Comparison of ENCODE assay signal across 8 cellular contexts in the genomic region with DNA sequence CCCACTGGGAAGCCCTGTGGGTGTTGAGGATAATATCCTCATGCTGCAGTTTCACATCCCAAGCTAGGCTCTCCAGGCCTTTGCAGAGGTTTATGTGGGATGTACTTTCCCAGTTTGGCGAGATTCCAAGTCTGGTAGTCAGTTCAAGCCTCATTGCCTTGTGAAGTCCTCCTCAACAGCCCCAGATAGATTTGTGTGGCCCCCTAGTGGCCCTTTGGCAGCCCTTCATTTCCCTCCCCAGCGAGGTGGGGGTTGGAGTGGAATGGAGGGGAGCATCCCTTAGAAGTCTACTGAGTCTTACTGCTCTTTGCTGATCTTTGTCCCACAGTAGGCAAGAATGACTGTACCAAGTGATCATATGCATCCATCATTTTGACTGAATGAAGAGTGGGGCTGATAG.
A peak's percentile ranks its signal among the peaks of the same experiment; 100 is the strongest.
DNase-seq lines count a peak whose midpoint lies in the region; ATAC-seq and TF ChIP-seq lines count a peak whose summit lies in the region.

No MANE protein-coding gene starts in this region.

- in situ Hi-C loops in gastrocnemius medialis (cut with MboI; ENCODE audit: low sequenced_read_pairs in 4 of 4) = no loop called here

- no peak overlapping the region for H3K27ac Mint-ChIP-seq in stimulated activated naive CD8-positive, alpha-beta T cell treated with anti-CD3 and anti-CD28 coated beads, Interleukin-15, amount 100 ng/mL, for 72 hours

- TF ChIP-seq POLR2A in gastrocnemius medialis (IDR thresholded peaks at IDR 0.05) = no peak

- H3K36me3 ChIP-seq in gastrocnemius medialis = no peaks in the 10 kb centered on the region

- H3K9me3 ChIP-seq in gastrocnemius medialis = no peaks in the 10 kb centered on the region

- DNase-seq in stimulated activated naive CD8-positive, alpha-beta T cell treated with anti-CD3 and anti-CD28 coated beads, Interleukin-15, Interleukin-2, amounts not matched to agents 100 U/mL and 50 U/mL, for 24 hours = peak; percentile 6
- no peak for DNase-seq in stimulated activated naive CD8-positive, alpha-beta T cell treated with anti-CD3 and anti-CD28 coated beads, Interleukin-15, amount 100 ng/mL, for 72 hours
- peak; percentile 48 for DNase-seq in RPMI8226
- DNase-seq in fibroblast of villous mesenchyme (ENCODE audit: low read depth) = peak; percentile 94
- peak; percentile 82 for DNase-seq in putamen (ENCODE audit: low spot score)
- DNase-seq in gastrocnemius medialis = no peak
- DNase-seq in NOMO-1 treated with dmso at 0.1 percent for 144 hours (lab: John Stamatoyannopoulos, UW; ENCODE audit: unreplicated experiment) = no peak

- peak; percentile 94 for TF ChIP-seq CTCF in fibroblast of villous mesenchyme (IDR thresholded peaks at IDR 0.05; ENCODE audit: insufficient read depth, low read depth, low read length)
- TF ChIP-seq CTCF in gastrocnemius medialis (IDR thresholded peaks at IDR 0.05 in 4 of 5, conservative IDR thresholded peaks at IDR 0.05 in 1 of 5) = peak in 2 of 5 experiments; percentile 11 to 44

- peaks cover 16 to 25% of the 10 kb centered on the region in 2 donors for H3K9me3 Mint-ChIP-seq in stimulated activated naive CD8-positive, alpha-beta T cell treated with anti-CD3 and anti-CD28 coated beads, Interleukin-15, amount 100 ng/mL, for 72 hours

- H3K4me3 ChIP-seq in fibroblast of villous mesenchyme (ENCODE audit: low read depth, low read length) (no peak overlapping the region), gastrocnemius medialis (no peak overlapping the region)

- ATAC-seq in stimulated activated naive CD8-positive, alpha-beta T cell treated with anti-CD3 and anti-CD28 coated beads, Interleukin-15, Interleukin-2, amounts not matched to agents 100 U/mL and 50 U/mL, for 24 hours = no peak
- ATAC-seq in stimulated activated naive CD8-positive, alpha-beta T cell treated with anti-CD3 and anti-CD28 coated beads, Interleukin-15, amount 100 ng/mL, for 72 hours = no peak
- ATAC-seq in gastrocnemius medialis = no peak
- no peak for ATAC-seq in HG02840 (IDR thresholded peaks at IDR 0.05; ENCODE audit: low FRiP score, unreplicated experiment)

- intact Hi-C loops in gastrocnemius medialis (cut with DNase I; ENCODE audit: low total_unique reads) = no loop called here

- H3K27me3 ChIP-seq in gastrocnemius medialis = no peaks in the 10 kb centered on the region

- H3K27me3 Mint-ChIP-seq in stimulated activated naive CD8-positive, alpha-beta T cell treated with anti-CD3 and anti-CD28 coated beads, Interleukin-15, amount 100 ng/mL, for 72 hours = no peaks in the 10 kb centered on the region

- H3K4me1 ChIP-seq in gastrocnemius medialis = no peaks in the 10 kb centered on the region

- H3K4me3 Mint-ChIP-seq in stimulated activated naive CD8-positive, alpha-beta T cell treated with anti-CD3 and anti-CD28 coated beads, Interleukin-15, amount 100 ng/mL, for 72 hours = no peak overlapping the region

- H3K27ac ChIP-seq in gastrocnemius medialis = no peak overlapping the region

- no peaks in the 10 kb centered on the region for H3K4me1 Mint-ChIP-seq in stimulated activated naive CD8-positive, alpha-beta T cell treated with anti-CD3 and anti-CD28 coated beads, Interleukin-15, amount 100 ng/mL, for 72 hours

Comparison
In these comparisons a context has a peak if more than half of its experiments do, and no peak if none do; other contexts are left out.
1. DNase-seq: peak in stimulated activated naive CD8-positive, alpha-beta T cell treated with anti-CD3 and anti-CD28 coated beads, Interleukin-15, Interleukin-2, amounts not matched to agents 100 U/mL and 50 U/mL, for 24 hours (single experiment), RPMI8226 (single experiment), fibroblast of villous mesenchyme (single experiment) and putamen (single experiment); none in stimulated activated naive CD8-positive, alpha-beta T cell treated with anti-CD3 and anti-CD28 coated beads, Interleukin-15, amount 100 ng/mL, for 72 hours (0 of 2), gastrocnemius medialis (0 of 2) and NOMO-1 treated with dmso at 0.1 percent for 144 hours (single experiment).